Comparison of ENCODE assay signal across 1 cellular context in genomic region chr1:50268049-50268448, GRCh38.
A peak's percentile ranks its signal among the peaks of the same experiment; 100 is the strongest.
TF ChIP-seq lines count a peak whose summit lies in the region.

No MANE protein-coding gene starts in this region.

TF ChIP-seq in A549, 52 proteins besides CTCF, POLR2A, EP300 and RAD21 (continued from another document):
- peak; percentile 79 for TF ChIP-seq REST (IDR thresholded peaks at IDR 0.05)
- no peak for TF ChIP-seq HOXB5 (CRISPR knock-in tag; IDR thresholded peaks at IDR 0.05)
- TF ChIP-seq BCL3 (IDR thresholded peaks at IDR 0.05) = no peak
